In the genomic region with DNA sequence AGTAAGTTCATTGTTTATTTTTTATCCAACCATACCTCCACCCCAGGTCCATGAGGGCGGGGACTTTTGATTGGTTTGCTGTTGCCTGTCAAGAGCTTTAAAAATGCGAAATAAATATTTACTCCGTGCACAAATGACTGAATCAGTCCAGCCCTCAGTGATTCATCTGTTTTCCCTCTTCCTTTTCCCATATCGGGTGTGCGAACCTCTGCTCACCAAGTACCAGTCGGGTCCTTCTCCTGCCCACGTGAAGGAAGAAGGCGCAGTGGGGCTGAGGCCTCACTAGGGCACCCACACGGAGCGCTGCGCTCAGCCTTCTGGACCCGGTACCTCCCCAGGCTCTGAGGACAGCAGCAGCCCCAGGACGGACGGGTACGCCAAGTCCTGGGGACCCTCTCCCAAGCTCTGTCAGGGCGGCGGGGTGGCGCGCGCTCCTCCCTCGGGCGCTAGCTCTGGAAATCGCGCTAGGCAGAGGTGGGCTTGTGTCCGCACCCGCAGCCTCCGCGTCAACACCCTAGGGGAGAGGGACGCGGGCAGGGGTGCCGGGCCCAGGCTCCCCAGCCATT, we compare ENCODE assay signal across 16 cellular contexts.
DNase-seq lines count a peak whose midpoint lies in the region; ATAC-seq, FAIRE-seq and TF ChIP-seq lines count a peak whose summit lies in the region.
"Had no signal": no experiment of that assay in that cellular context is flagged by ENCODE, and none has a peak within 500 bp of the region (broad histone marks: within the 10 kb centered on the region; RNA-seq: fewer than 3 reads in every experiment).

No MANE protein-coding gene starts in this region.

- 38 to 57% methylated on average over 31 of the region's 31 CpGs for whole genome bisulfite sequencing in lung, 2 donors

- H3K4me3 ChIP-seq in H7 (ENCODE audit: insufficient read depth, low read depth, low read length) = peak overlapping the region; percentile 5; the same call in 1 of the 2 replicates
- peak overlapping the region; percentile 20 for H3K4me3 ChIP-seq in bronchial epithelial cell (ENCODE audit: low read depth, low read length)
- peak overlapping the region; percentile 9 for H3K4me3 ChIP-seq in lung
- H3K4me3 ChIP-seq: heart right ventricle had no signal

- peak overlapping the region; percentile 75 for H3K27ac ChIP-seq in 22Rv1
- H3K27ac ChIP-seq in lung (ENCODE audit: low read depth in 1 of 2, low read length in 1 of 2) = peak overlapping the region in 1 of 2 donors; percentile 69
- H3K27ac ChIP-seq: heart right ventricle had no signal

- peak; percentile 84 for ATAC-seq in lung (ENCODE audit: insufficient read depth, low FRiP score)
- no peak for ATAC-seq in HG03460 (IDR thresholded peaks at IDR 0.05; ENCODE audit: unreplicated experiment)
- no peak for ATAC-seq in HG02840 (IDR thresholded peaks at IDR 0.05; ENCODE audit: low FRiP score, unreplicated experiment)
- ATAC-seq in HG03354 (IDR thresholded peaks at IDR 0.05; ENCODE audit: poor library complexity, severe bottlenecking, unreplicated experiment) = no peak

- TF ChIP-seq CTCF in 22Rv1 (IDR thresholded peaks at IDR 0.05) = 0 out of 2 replicates have a peak, but pooled peaks have one; percentile 8
- peak; percentile 10 for TF ChIP-seq CTCF in bronchial epithelial cell (IDR thresholded peaks at IDR 0.05; ENCODE audit: insufficient read depth, low read length, severe bottlenecking)
- no peak for TF ChIP-seq CTCF in lung (IDR thresholded peaks at IDR 0.05; ENCODE audit: control extremely low read depth, extremely low read depth)

- no peak for FAIRE-seq in bronchial epithelial cell (lab: Jason Lieb, UNC)

- H3K27me3 ChIP-seq in H7 (ENCODE audit: control insufficient read depth, insufficient read depth, low read length) = peaks cover 31% of the 10 kb centered on the region
- H3K27me3 ChIP-seq in bronchial epithelial cell (ENCODE audit: control insufficient read depth, insufficient read depth, low read length) = peaks cover 21% of the 10 kb centered on the region
- H3K27me3 ChIP-seq in lung (ENCODE audit: control insufficient read depth, insufficient read depth) = no peaks in the 10 kb centered on the region

- no peaks in the 10 kb centered on the region for H3K36me3 ChIP-seq in H7 (replicated peaks; ENCODE audit: control insufficient read depth, insufficient read depth, low read length)
- H3K36me3 ChIP-seq in bronchial epithelial cell (ENCODE audit: control insufficient read depth, insufficient read depth, low read length) = no peaks in the 10 kb centered on the region
- H3K36me3 ChIP-seq in lung (ENCODE audit: control insufficient read depth in 2 of 2, insufficient read depth in 2 of 2, low read length in 2 of 2) = no peaks in the 10 kb centered on the region
- H3K36me3 ChIP-seq: heart right ventricle had no signal

- peak; percentile 61 for DNase-seq in H7
- peak; percentile 77 for DNase-seq in bronchial epithelial cell (ENCODE audit: low read depth)
- DNase-seq in lung (ENCODE audit: low spot score) = peak; percentile 71
- DNase-seq in activated CD4-positive, CD25-positive, alpha-beta regulatory T cell treated with anti-CD3 and anti-CD28 coated beads, Interleukin-2, amount 50 U/mL, for 72 hours = no peak
- DNase-seq: activated CD4-positive, alpha-beta T cell treated with anti-CD3 and anti-CD28 coated beads for 1 hour; activated naive CD8-positive, alpha-beta T cell treated with anti-CD3 and anti-CD28 coated beads, Interleukin-2, amount 10 ng/mL, durations not matched to agents 7 days and 5 days; activated T-cell treated with anti-CD3 and anti-CD28 coated beads for 4 hours; DMS 273 treated with DMSO at 0.1 percent for 48 hours; erythroblast; heart right ventricle; stimulated activated CD4-positive, alpha-beta T cell treated with anti-CD3 and anti-CD28 coated beads, Interleukin-12 subunit alpha, Interleukin-12 subunit beta, amount 100 ng/mL, for 4 hours; T-helper 1 cell had no signal

- peaks cover 0 to 2% of the 10 kb centered on the region in 2 donors for H3K9me3 ChIP-seq in lung (ENCODE audit: control insufficient read depth in 2 of 2, insufficient read depth in 1 of 2, low read length in 1 of 2)
- H3K9me3 ChIP-seq: heart right ventricle had no signal

- peaks cover 0 to 2% of the 10 kb centered on the region in 2 donors for H3K4me1 ChIP-seq in lung (ENCODE audit: control insufficient read depth in 2 of 2, insufficient read depth in 2 of 2, low read length in 2 of 2)
